2 cellular contexts compared by ENCODE assay signal in genomic region chr11:102118937-102119336, GRCh38.
TF ChIP-seq lines count a peak whose summit lies in the region.

No MANE protein-coding gene starts in this region.

TF ChIP-seq in SK-N-SH, 30 proteins besides CTCF, POLR2A, EP300 and RAD21 (continued from another document):
- TF ChIP-seq, protein P1, sequence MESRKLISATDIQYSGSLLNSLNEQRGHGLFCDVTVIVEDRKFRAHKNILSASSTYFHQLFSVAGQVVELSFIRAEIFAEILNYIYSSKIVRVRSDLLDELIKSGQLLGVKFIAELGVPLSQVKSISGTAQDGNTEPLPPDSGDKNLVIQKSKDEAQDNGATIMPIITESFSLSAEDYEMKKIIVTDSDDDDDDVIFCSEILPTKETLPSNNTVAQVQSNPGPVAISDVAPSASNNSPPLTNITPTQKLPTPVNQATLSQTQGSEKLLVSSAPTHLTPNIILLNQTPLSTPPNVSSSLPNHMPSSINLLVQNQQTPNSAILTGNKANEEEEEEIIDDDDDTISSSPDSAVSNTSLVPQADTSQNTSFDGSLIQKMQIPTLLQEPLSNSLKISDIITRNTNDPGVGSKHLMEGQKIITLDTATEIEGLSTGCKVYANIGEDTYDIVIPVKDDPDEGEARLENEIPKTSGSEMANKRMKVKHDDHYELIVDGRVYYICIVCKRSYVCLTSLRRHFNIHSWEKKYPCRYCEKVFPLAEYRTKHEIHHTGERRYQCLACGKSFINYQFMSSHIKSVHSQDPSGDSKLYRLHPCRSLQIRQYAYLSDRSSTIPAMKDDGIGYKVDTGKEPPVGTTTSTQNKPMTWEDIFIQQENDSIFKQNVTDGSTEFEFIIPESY (IDR thresholded peaks at IDR 0.05; ENCODE audit: borderline replicate concordance, low read depth): no peak
- TF ChIP-seq USF1 (IDR thresholded peaks at IDR 0.05; ENCODE audit: borderline replicate concordance, low read depth) (no peak), FOXM1 (IDR thresholded peaks at IDR 0.05; ENCODE audit: low read depth) (no peak), MAX (IDR thresholded peaks at IDR 0.05; ENCODE audit: low read depth) (no peak), FOXJ3 (CRISPR knock-in tag; IDR thresholded peaks at IDR 0.05) (no peak), RCOR1 (IDR thresholded peaks at IDR 0.05; ENCODE audit: low read length) (no peak), USF2 (IDR thresholded peaks at IDR 0.05; ENCODE audit: borderline replicate concordance, low read depth, low read length) (no peak), SMC3 (IDR thresholded peaks at IDR 0.05; ENCODE audit: low read depth, low read length) (no peak), TAF1 (IDR thresholded peaks at IDR 0.05; ENCODE audit: borderline replicate concordance, low read depth, low read length) (no peak), NRF1 (IDR thresholded peaks at IDR 0.05; ENCODE audit: low read depth, low read length) (no peak)
- TF ChIP-seq, protein P2, sequence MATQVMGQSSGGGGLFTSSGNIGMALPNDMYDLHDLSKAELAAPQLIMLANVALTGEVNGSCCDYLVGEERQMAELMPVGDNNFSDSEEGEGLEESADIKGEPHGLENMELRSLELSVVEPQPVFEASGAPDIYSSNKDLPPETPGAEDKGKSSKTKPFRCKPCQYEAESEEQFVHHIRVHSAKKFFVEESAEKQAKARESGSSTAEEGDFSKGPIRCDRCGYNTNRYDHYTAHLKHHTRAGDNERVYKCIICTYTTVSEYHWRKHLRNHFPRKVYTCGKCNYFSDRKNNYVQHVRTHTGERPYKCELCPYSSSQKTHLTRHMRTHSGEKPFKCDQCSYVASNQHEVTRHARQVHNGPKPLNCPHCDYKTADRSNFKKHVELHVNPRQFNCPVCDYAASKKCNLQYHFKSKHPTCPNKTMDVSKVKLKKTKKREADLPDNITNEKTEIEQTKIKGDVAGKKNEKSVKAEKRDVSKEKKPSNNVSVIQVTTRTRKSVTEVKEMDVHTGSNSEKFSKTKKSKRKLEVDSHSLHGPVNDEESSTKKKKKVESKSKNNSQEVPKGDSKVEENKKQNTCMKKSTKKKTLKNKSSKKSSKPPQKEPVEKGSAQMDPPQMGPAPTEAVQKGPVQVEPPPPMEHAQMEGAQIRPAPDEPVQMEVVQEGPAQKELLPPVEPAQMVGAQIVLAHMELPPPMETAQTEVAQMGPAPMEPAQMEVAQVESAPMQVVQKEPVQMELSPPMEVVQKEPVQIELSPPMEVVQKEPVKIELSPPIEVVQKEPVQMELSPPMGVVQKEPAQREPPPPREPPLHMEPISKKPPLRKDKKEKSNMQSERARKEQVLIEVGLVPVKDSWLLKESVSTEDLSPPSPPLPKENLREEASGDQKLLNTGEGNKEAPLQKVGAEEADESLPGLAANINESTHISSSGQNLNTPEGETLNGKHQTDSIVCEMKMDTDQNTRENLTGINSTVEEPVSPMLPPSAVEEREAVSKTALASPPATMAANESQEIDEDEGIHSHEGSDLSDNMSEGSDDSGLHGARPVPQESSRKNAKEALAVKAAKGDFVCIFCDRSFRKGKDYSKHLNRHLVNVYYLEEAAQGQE (IDR thresholded peaks at IDR 0.05; ENCODE audit: low read depth, low read length): no peak

TF ChIP-seq in SK-N-SH treated with all-trans-retinoic acid at 6 μM for 48 hours, 23 proteins besides CTCF, POLR2A, EP300 and RAD21 (continued from another document):
- TF ChIP-seq TSHZ2 (CRISPR knock-in tag; IDR thresholded peaks at IDR 0.05): no peak
- no peak for TF ChIP-seq ARNTL (CRISPR knock-in tag; IDR thresholded peaks at IDR 0.05; ENCODE audit: borderline replicate concordance, low read depth)
- no peak for TF ChIP-seq CREB5 (CRISPR knock-in tag; IDR thresholded peaks at IDR 0.05; ENCODE audit: low read depth)
- no peak for TF ChIP-seq ISL1 (CRISPR knock-in tag; IDR thresholded peaks at IDR 0.05)
- TF ChIP-seq PATZ1 (CRISPR knock-in tag; IDR thresholded peaks at IDR 0.05; ENCODE audit: borderline replicate concordance): no peak
- TF ChIP-seq CSDC2 (CRISPR knock-in tag; IDR thresholded peaks at IDR 0.05): no peak
- no peak for TF ChIP-seq ESRRG (CRISPR knock-in tag; IDR thresholded peaks at IDR 0.05)
- TF ChIP-seq BACH2 (CRISPR knock-in tag; IDR thresholded peaks at IDR 0.05; ENCODE audit: borderline replicate concordance): no peak
- no peak for TF ChIP-seq ZNF8 (CRISPR knock-in tag; IDR thresholded peaks at IDR 0.05)
- no peak for TF ChIP-seq ZNF565 (CRISPR knock-in tag; conservative IDR thresholded peaks at IDR 0.05; ENCODE audit: low read depth)
- TF ChIP-seq, protein P3, sequence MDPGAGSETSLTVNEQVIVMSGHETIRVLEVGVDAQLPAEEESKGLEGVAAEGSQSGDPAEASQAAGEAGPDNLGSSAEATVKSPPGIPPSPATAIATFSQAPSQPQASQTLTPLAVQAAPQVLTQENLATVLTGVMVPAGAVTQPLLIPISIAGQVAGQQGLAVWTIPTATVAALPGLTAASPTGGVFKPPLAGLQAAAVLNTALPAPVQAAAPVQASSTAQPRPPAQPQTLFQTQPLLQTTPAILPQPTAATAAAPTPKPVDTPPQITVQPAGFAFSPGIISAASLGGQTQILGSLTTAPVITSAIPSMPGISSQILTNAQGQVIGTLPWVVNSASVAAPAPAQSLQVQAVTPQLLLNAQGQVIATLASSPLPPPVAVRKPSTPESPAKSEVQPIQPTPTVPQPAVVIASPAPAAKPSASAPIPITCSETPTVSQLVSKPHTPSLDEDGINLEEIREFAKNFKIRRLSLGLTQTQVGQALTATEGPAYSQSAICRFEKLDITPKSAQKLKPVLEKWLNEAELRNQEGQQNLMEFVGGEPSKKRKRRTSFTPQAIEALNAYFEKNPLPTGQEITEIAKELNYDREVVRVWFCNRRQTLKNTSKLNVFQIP (CRISPR knock-in tag; IDR thresholded peaks at IDR 0.05; ENCODE audit: borderline replicate concordance, low read depth): no peak
- TF ChIP-seq ZC3H10 (CRISPR knock-in tag; IDR thresholded peaks at IDR 0.05): no peak
